1 cellular context compared by ENCODE assay signal in the genomic region with DNA sequence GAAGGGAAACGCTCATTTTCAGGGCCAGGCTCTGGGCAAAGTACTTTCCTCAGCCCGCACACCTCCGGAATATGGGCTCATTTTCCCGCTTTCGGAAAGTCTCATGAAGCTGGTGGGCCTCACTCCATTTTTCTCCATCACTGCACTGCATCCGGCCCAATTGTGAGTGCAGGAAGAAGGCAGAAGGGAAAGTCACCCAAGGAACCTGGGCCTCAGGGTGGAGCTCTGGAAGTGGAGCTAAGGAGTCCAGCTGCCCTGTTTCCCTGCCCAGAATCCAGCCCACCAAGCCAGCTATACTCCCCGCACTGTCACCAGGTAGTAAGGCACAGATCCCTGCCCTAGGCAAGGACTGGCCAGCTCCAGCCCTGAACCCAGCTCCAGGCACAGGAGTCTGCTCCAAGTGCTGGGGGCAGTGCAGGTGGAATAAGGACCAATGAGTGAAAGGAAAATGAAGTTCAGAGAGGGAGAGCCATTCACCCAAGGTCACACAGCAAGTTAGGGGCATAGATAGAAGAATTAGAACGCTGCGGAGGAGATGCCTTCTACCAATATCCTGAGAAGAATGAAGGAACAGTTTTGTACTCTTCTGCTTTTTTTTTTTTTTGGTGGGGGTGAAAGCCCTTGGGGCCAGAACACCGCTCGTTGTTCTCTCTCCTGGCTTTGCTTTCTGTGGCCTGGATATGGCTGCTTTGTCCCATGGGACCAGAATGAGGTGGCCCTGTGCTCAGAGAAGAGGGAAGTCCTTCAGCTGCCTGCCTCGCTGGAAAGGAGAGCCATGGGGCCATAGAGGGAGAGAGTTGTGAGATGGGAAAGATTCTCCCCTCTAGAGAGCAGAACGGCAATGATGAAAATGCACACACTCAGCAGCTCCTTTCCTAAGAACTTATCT.
TF ChIP-seq lines count a peak whose summit lies in the region.

No MANE protein-coding gene starts in this region.

TF ChIP-seq in HepG2, 621 proteins besides CTCF, POLR2A, EP300 and RAD21:
- TF ChIP-seq ZNF335 (CRISPR knock-in tag; IDR thresholded peaks at IDR 0.05) (no peak), MYNN (CRISPR knock-in tag; IDR thresholded peaks at IDR 0.05; ENCODE audit: low read depth) (no peak), ZNF570 (CRISPR knock-in tag; IDR thresholded peaks at IDR 0.05; ENCODE audit: borderline replicate concordance) (no peak), PAX8 (CRISPR knock-in tag; IDR thresholded peaks at IDR 0.05; ENCODE audit: borderline replicate concordance) (no peak), ZNF768 (CRISPR knock-in tag; IDR thresholded peaks at IDR 0.05) (peak; percentile 92), CBX1 (IDR thresholded peaks at IDR 0.05; ENCODE audit: low read depth) (no peak), ZSCAN20 (CRISPR knock-in tag; IDR thresholded peaks at IDR 0.05; ENCODE audit: borderline replicate concordance) (no peak)
